17 cellular contexts compared by ENCODE assay signal in genomic region chr21:28018213-28018612, GRCh38.
"Had no signal": no experiment of that assay in that cellular context is flagged by ENCODE, and none has a peak within 500 bp of the region (broad histone marks: within the 10 kb centered on the region; RNA-seq: fewer than 3 reads in every experiment).

No MANE protein-coding gene starts in this region.

- H3K4me1 ChIP-seq: psoas muscle, thyroid gland, upper lobe of left lung, vagina had no signal

- ATAC-seq: naive thymus-derived CD4-positive, alpha-beta T cell had no signal

- H3K36me3 ChIP-seq: neutrophil, right lobe of liver, stomach, thyroid gland, upper lobe of left lung, vagina had no signal

- H3K27me3 ChIP-seq: hepatocyte, neutrophil, right lobe of liver, stomach, thyroid gland, upper lobe of left lung, vagina had no signal

- DNase-seq: effector CD8-positive, alpha-beta T cell; foreskin melanocyte; mammary epithelial cell; naive thymus-derived CD4-positive, alpha-beta T cell; nephron progenitor cell; psoas muscle; retina; right lobe of liver; stimulated activated CD4-positive, alpha-beta T cell treated with anti-CD3 and anti-CD28 coated beads, Interleukin-2, amount 100 ng/mL, for 24 hours; stomach; thyroid gland had no signal

- H2AFZ ChIP-seq: hepatocyte had no signal

- H3K4me2 ChIP-seq: hepatocyte had no signal

- H3K4me3 ChIP-seq: coronary artery, hepatocyte, psoas muscle, right lobe of liver, skin epidermis, stomach, thyroid gland, upper lobe of left lung, vagina had no signal

- H3K9me3 ChIP-seq: neutrophil, psoas muscle, right lobe of liver, stomach, thyroid gland, upper lobe of left lung, vagina had no signal

- H3K27ac ChIP-seq: coronary artery, hepatocyte, neutrophil, psoas muscle, right lobe of liver, skin epidermis, stomach, thyroid gland, upper lobe of left lung, vagina had no signal
